In genomic region chr5:14672082-14672481, GRCh38 we compare ENCODE assay signal across 11 cellular contexts. TPM values are rescaled to one million over a fixed set of nuclear protein-coding genes. Genes with fewer than 3 reads are reported as not detected.
DNase-seq lines count a peak whose midpoint lies in the region; ATAC-seq, FAIRE-seq and TF ChIP-seq lines count a peak whose summit lies in the region.
"Had no signal": no experiment of that assay in that cellular context is flagged by ENCODE, and none has a peak within 500 bp of the region (broad histone marks: within the 10 kb centered on the region; RNA-seq: fewer than 3 reads in every experiment).

No MANE protein-coding gene starts in this region.

- TF ChIP-seq CTCF in bronchial epithelial cell (IDR thresholded peaks at IDR 0.05; ENCODE audit: insufficient read depth, low read length, severe bottlenecking): no peak

- H3K27ac Mint-ChIP-seq in activated naive CD4-positive, alpha-beta T cell treated with anti-CD3 and anti-CD28 coated beads, Interleukin-2, amount 50 U/mL, for 24 hours: peak overlapping the region; percentile 93
- peak overlapping the region; percentile 92 for H3K27ac Mint-ChIP-seq in stimulated activated effector memory CD8-positive, alpha-beta T cell treated with anti-CD3 and anti-CD28 coated beads, Interleukin-12 subunit alpha, Interleukin-12 subunit beta, amount 100 ng/mL, for 72 hours

- no peak for FAIRE-seq in bronchial epithelial cell (lab: Jason Lieb, UNC)

- peaks cover 7% of the 10 kb centered on the region for H3K36me3 Mint-ChIP-seq in activated naive CD4-positive, alpha-beta T cell treated with anti-CD3 and anti-CD28 coated beads, Interleukin-2, amount 50 U/mL, for 24 hours
- peaks cover 86% of the 10 kb centered on the region for H3K36me3 Mint-ChIP-seq in stimulated activated effector memory CD8-positive, alpha-beta T cell treated with anti-CD3 and anti-CD28 coated beads, Interleukin-12 subunit alpha, Interleukin-12 subunit beta, amount 100 ng/mL, for 72 hours

- DNase-seq in activated naive CD4-positive, alpha-beta T cell treated with anti-CD3 and anti-CD28 coated beads, Interleukin-2, amount 50 U/mL, for 16 hours: no peak
- peak; percentile 37 for DNase-seq in NAMALWA (ENCODE audit: low spot score)
- DNase-seq in bronchial epithelial cell (ENCODE audit: low read depth): peak; percentile 48
- no peak for DNase-seq in stimulated activated effector memory CD8-positive, alpha-beta T cell treated with anti-CD3 and anti-CD28 coated beads, Interleukin-12 subunit alpha, Interleukin-12 subunit beta, amount 100 ng/mL, for 72 hours (ENCODE audit: low spot score in 2 of 2)
- DNase-seq in AG20443 (ENCODE audit: low spot score): no peak
- DNase-seq in foreskin melanocyte: no peak
- no peak for DNase-seq in DMS53 (lab: John Stamatoyannopoulos, UW)
- DNase-seq: NCI-H1436 treated with DMSO at 0.1 percent for 48 hours; stimulated activated CD4-positive, alpha-beta T cell treated with anti-CD3 and anti-CD28 coated beads, Interleukin-4, amount 100 ng/mL, for 24 hours; T1000 had no signal

- H3K27me3 Mint-ChIP-seq in activated naive CD4-positive, alpha-beta T cell treated with anti-CD3 and anti-CD28 coated beads, Interleukin-2, amount 50 U/mL, for 24 hours: no peaks in the 10 kb centered on the region

- H3K4me3 ChIP-seq in bronchial epithelial cell (ENCODE audit: low read depth, low read length): no peak overlapping the region

- H3K4me1 Mint-ChIP-seq in activated naive CD4-positive, alpha-beta T cell treated with anti-CD3 and anti-CD28 coated beads, Interleukin-2, amount 50 U/mL, for 24 hours: peaks cover 91% of the 10 kb centered on the region
- H3K4me1 Mint-ChIP-seq in stimulated activated effector memory CD8-positive, alpha-beta T cell treated with anti-CD3 and anti-CD28 coated beads, Interleukin-12 subunit alpha, Interleukin-12 subunit beta, amount 100 ng/mL, for 72 hours: peaks cover 88% of the 10 kb centered on the region

- H3K27me3 ChIP-seq in bronchial epithelial cell (ENCODE audit: control insufficient read depth, insufficient read depth, low read length): no peaks in the 10 kb centered on the region

- peak overlapping the region; percentile 38 for H3K4me3 Mint-ChIP-seq in activated naive CD4-positive, alpha-beta T cell treated with anti-CD3 and anti-CD28 coated beads, Interleukin-2, amount 50 U/mL, for 24 hours
- peak overlapping the region; percentile 68 for H3K4me3 Mint-ChIP-seq in stimulated activated effector memory CD8-positive, alpha-beta T cell treated with anti-CD3 and anti-CD28 coated beads, Interleukin-12 subunit alpha, Interleukin-12 subunit beta, amount 100 ng/mL, for 72 hours

- no peak for ATAC-seq in stimulated activated effector memory CD8-positive, alpha-beta T cell treated with anti-CD3 and anti-CD28 coated beads, Interleukin-12 subunit alpha, Interleukin-12 subunit beta, amount 100 ng/mL, for 72 hours

- no peaks in the 10 kb centered on the region for H3K9me3 Mint-ChIP-seq in activated naive CD4-positive, alpha-beta T cell treated with anti-CD3 and anti-CD28 coated beads, Interleukin-2, amount 50 U/mL, for 24 hours
- no peaks in the 10 kb centered on the region for H3K9me3 Mint-ChIP-seq in stimulated activated effector memory CD8-positive, alpha-beta T cell treated with anti-CD3 and anti-CD28 coated beads, Interleukin-12 subunit alpha, Interleukin-12 subunit beta, amount 100 ng/mL, for 72 hours

- peaks cover 1% of the 10 kb centered on the region for H3K36me3 ChIP-seq in bronchial epithelial cell (ENCODE audit: control insufficient read depth, insufficient read depth, low read length)

RNA-seq across cellular contexts. Expression of gene OTULIN, which starts 7.6 kb away (rescaled TPM):
- 19.6 and 36.6 TPM in 2 replicates for total RNA-seq in bronchial epithelial cell

Comparison
In these comparisons a context has a peak if more than half of its experiments do, and no peak if none do; other contexts are left out.
1. DNase-seq: peak in NAMALWA (single experiment) and bronchial epithelial cell (single experiment); none in activated naive CD4-positive, alpha-beta T cell treated with anti-CD3 and anti-CD28 coated beads, Interleukin-2, amount 50 U/mL, for 16 hours (single experiment), stimulated activated effector memory CD8-positive, alpha-beta T cell treated with anti-CD3 and anti-CD28 coated beads, Interleukin-12 subunit alpha, Interleukin-12 subunit beta, amount 100 ng/mL, for 72 hours (0 of 2), AG20443 (single experiment), foreskin melanocyte (single experiment) and DMS53 (single experiment).